Comparison of ENCODE assay signal across 1 cellular context in genomic region chr5:10315824-10316509, GRCh38.
TF ChIP-seq lines count a peak whose summit lies in the region.

No MANE protein-coding gene starts in this region.

TF ChIP-seq in GM23338, 12 proteins besides CTCF, POLR2A, EP300 and RAD21 (continued from another document):
- TF ChIP-seq ZNF462 (CRISPR knock-in tag; IDR thresholded peaks at IDR 0.05) (no peak), EZH2phosphoT487 (IDR thresholded peaks at IDR 0.05; ENCODE audit: unreplicated experiment) (no peak)
